ENCODE assay signal across 1 cellular context in genomic region chr1:109644670-109645069, GRCh38.
TF ChIP-seq lines count a peak whose summit lies in the region.

No MANE protein-coding gene starts in this region.

TF ChIP-seq in endothelial cell of umbilical vein, 7 proteins besides CTCF, POLR2A, EP300 and RAD21:
- TF ChIP-seq JUN (IDR thresholded peaks at IDR 0.05; ENCODE audit: borderline replicate concordance, insufficient read depth, insufficient read length, low read depth) (no peak), FOS (IDR thresholded peaks at IDR 0.05; ENCODE audit: borderline replicate concordance, insufficient read depth, low read length) (no peak), EZH2 (IDR thresholded peaks at IDR 0.05; ENCODE audit: borderline replicate concordance, low read depth, low read length, severe bottlenecking) (no peak), POLR2AphosphoS5 (IDR thresholded peaks at IDR 0.05; ENCODE audit: insufficient read depth, low read depth, low read length) (no peak), MYC (IDR thresholded peaks at IDR 0.05; ENCODE audit: low read depth, low read length) (no peak), MAX (IDR thresholded peaks at IDR 0.05; ENCODE audit: insufficient read depth, insufficient read length) (no peak), GATA2 (IDR thresholded peaks at IDR 0.05; ENCODE audit: insufficient read depth, insufficient read length, low read depth, low read length) (no peak)
